In genomic region chr13:113832204-113832603, GRCh38 we compare ENCODE assay signal across 24 cellular contexts. TPM values are rescaled to one million over a fixed set of nuclear protein-coding genes. Genes with fewer than 3 reads are reported as not detected.
DNase-seq lines count a peak whose midpoint lies in the region; ATAC-seq and TF ChIP-seq lines count a peak whose summit lies in the region.
"Had no signal": no experiment of that assay in that cellular context is flagged by ENCODE, and none has a peak within 500 bp of the region (broad histone marks: within the 10 kb centered on the region; RNA-seq: fewer than 3 reads in every experiment).

No MANE protein-coding gene starts in this region.

- intact Hi-C loops in adrenal gland (cut with DNase I): no loop called here

- H3K9ac ChIP-seq in liver (ENCODE audit: low read depth in 1 of 2, low read length in 2 of 2): no peak overlapping the region

- no peak overlapping the region for H3K27ac Mint-ChIP-seq in stimulated activated effector memory CD8-positive, alpha-beta T cell treated with anti-CD3 and anti-CD28 coated beads, Interleukin-12 subunit alpha, Interleukin-12 subunit beta, amount 100 ng/mL, for 72 hours
- H3K27ac Mint-ChIP-seq: activated CD4-positive, alpha-beta T cell treated with anti-CD3 and anti-CD28 coated beads, Interleukin-2, amount 10 ng/mL, durations not matched to agents 7 days and 5 days; nephron progenitor cell; stimulated activated memory B cell treated with anti-CD40 and anti-IgM and Interleukin-4, amounts not matched to agents 10 μg/mL and 1 μg/mL and 100 μg/mL, for 72 hours had no signal

- H3K4me3 Mint-ChIP-seq in stimulated activated effector memory CD8-positive, alpha-beta T cell treated with anti-CD3 and anti-CD28 coated beads, Interleukin-12 subunit alpha, Interleukin-12 subunit beta, amount 100 ng/mL, for 72 hours: no peak overlapping the region
- H3K4me3 Mint-ChIP-seq: activated CD4-positive, alpha-beta T cell treated with anti-CD3 and anti-CD28 coated beads, Interleukin-2, amount 10 ng/mL, durations not matched to agents 7 days and 5 days; activated T-cell treated with anti-CD3 and anti-CD28 coated beads, Interleukin-2, amount 50 U/mL, for 4 hours; nephron progenitor cell; stimulated activated memory B cell treated with anti-CD40 and anti-IgM and Interleukin-4, amounts not matched to agents 10 μg/mL and 1 μg/mL and 100 μg/mL, for 72 hours had no signal

- H3K36me3 Mint-ChIP-seq in stimulated activated effector memory CD8-positive, alpha-beta T cell treated with anti-CD3 and anti-CD28 coated beads, Interleukin-12 subunit alpha, Interleukin-12 subunit beta, amount 100 ng/mL, for 72 hours: no peaks in the 10 kb centered on the region

- no peak for TF ChIP-seq RAD21 in liver (IDR thresholded peaks at IDR 0.05)

- no peak for TF ChIP-seq POLR2A in adrenal gland (IDR thresholded peaks at IDR 0.05)

- DNase-seq in LHCN-M2 (ENCODE audit: low read depth): peak; percentile 52
- DNase-seq in RPMI7951 (ENCODE audit: low read depth): peak; percentile 77
- no peak for DNase-seq in stimulated activated effector memory CD8-positive, alpha-beta T cell treated with anti-CD3 and anti-CD28 coated beads, Interleukin-12 subunit alpha, Interleukin-12 subunit beta, amount 100 ng/mL, for 72 hours (ENCODE audit: low spot score in 2 of 2)
- no peak for DNase-seq in adrenal gland
- DNase-seq: activated CD4-positive, alpha-beta T cell treated with anti-CD3 and anti-CD28 coated beads, Interleukin-2, amount 10 ng/mL, durations not matched to agents 7 days and 5 days; activated T-cell treated with anti-CD3 and anti-CD28 coated beads, Interleukin-2, amount 50 U/mL, for 4 hours; dermis blood vessel endothelial cell; GOT3; hypothalamus; NCI-H1417 treated with DMSO at 0.1 percent for 48 hours; NCI-H2081; NCI-H2227 treated with DMSO at 0.1 percent for 48 hours; nephron progenitor cell; ovary; retina; SHP77 treated with DMSO at 0.1 percent for 48 hours; stimulated activated CD4-positive, alpha-beta T cell treated with anti-CD3 and anti-CD28 coated beads, Interleukin-4, amount 100 ng/mL, for 1 hour had no signal

- TF ChIP-seq CTCF in liver (IDR thresholded peaks at IDR 0.05; ENCODE audit: low read depth, low read length, missing input control) (no peak), adrenal gland (IDR thresholded peaks at IDR 0.05) (no peak)

- H3K4me3 ChIP-seq in liver (ENCODE audit: low read depth in 1 of 3, low read length in 3 of 3) (no peak overlapping the region), adrenal gland (no peak overlapping the region)
- H3K4me3 ChIP-seq: gastroesophageal sphincter, K562, ovary, upper lobe of left lung had no signal

- no peaks in the 10 kb centered on the region for H3K9me3 Mint-ChIP-seq in stimulated activated effector memory CD8-positive, alpha-beta T cell treated with anti-CD3 and anti-CD28 coated beads, Interleukin-12 subunit alpha, Interleukin-12 subunit beta, amount 100 ng/mL, for 72 hours
- H3K9me3 Mint-ChIP-seq: activated CD4-positive, alpha-beta T cell treated with anti-CD3 and anti-CD28 coated beads, Interleukin-2, amount 10 ng/mL, durations not matched to agents 7 days and 5 days; activated T-cell treated with anti-CD3 and anti-CD28 coated beads, Interleukin-2, amount 50 U/mL, for 4 hours; nephron progenitor cell; stimulated activated memory B cell treated with anti-CD40 and anti-IgM and Interleukin-4, amounts not matched to agents 10 μg/mL and 1 μg/mL and 100 μg/mL, for 72 hours had no signal

- H3K4me1 Mint-ChIP-seq in stimulated activated effector memory CD8-positive, alpha-beta T cell treated with anti-CD3 and anti-CD28 coated beads, Interleukin-12 subunit alpha, Interleukin-12 subunit beta, amount 100 ng/mL, for 72 hours: peaks cover 4% of the 10 kb centered on the region

- H3K9me3 ChIP-seq in liver (ENCODE audit: control insufficient read depth in 4 of 4, low read length in 3 of 4): no peaks in the 10 kb centered on the region
- H3K9me3 ChIP-seq in adrenal gland (replicated peaks in 1 of 3): no peaks in the 10 kb centered on the region
- H3K9me3 ChIP-seq: gastroesophageal sphincter, ovary, upper lobe of left lung had no signal

- H3K36me3 ChIP-seq in liver (ENCODE audit: control insufficient read depth in 4 of 4, insufficient read depth in 3 of 4, low read depth in 1 of 4, low read length in 3 of 4) (peaks cover 0 to 6% (median under 1%) of the 10 kb centered on the region in 4 donors), adrenal gland (replicated peaks in 1 of 2) (peaks cover 0 to 15% of the 10 kb centered on the region in 2 donors)
- H3K36me3 ChIP-seq: ovary had no signal

- WGBS in liver: 56% methylated on average over 19 of the region's 19 CpGs
- WGBS in adrenal gland, 4 donors: 69 to 80% (median 77%) methylated on average over 8 to 19 of the region's 19 CpGs; no CpG with 5 or more reads in 1 of the 4 donors

- H3K27me3 ChIP-seq in liver (ENCODE audit: control insufficient read depth in 4 of 4, insufficient read depth in 4 of 4, low read length in 3 of 4) (no peaks in the 10 kb centered on the region), adrenal gland (no peaks in the 10 kb centered on the region)
- H3K27me3 ChIP-seq: gastroesophageal sphincter, ovary, upper lobe of left lung had no signal

- H3K4me1 ChIP-seq in liver (ENCODE audit: control insufficient read depth in 4 of 4, insufficient read depth in 4 of 4, low read length in 3 of 4): peaks cover under 1 to 9% (median 4%) of the 10 kb centered on the region in 4 donors
- H3K4me1 ChIP-seq in adrenal gland (replicated peaks in 1 of 2): peaks cover 5% of the 10 kb centered on the region in 2 donors

- no peak overlapping the region for H3K27ac ChIP-seq in liver (ENCODE audit: low read depth in 1 of 2, low read length in 2 of 2)
- peak overlapping the region in 1 of 5 donors; percentile 29 for H3K27ac ChIP-seq in adrenal gland
- H3K27ac ChIP-seq: ovary, upper lobe of left lung had no signal

- ATAC-seq in stimulated activated effector memory CD8-positive, alpha-beta T cell treated with anti-CD3 and anti-CD28 coated beads, Interleukin-12 subunit alpha, Interleukin-12 subunit beta, amount 100 ng/mL, for 72 hours: peak; percentile 43
- ATAC-seq in GM18868 (IDR thresholded peaks at IDR 0.05; ENCODE audit: unreplicated experiment) (no peak), GM19455 (IDR thresholded peaks at IDR 0.05; ENCODE audit: unreplicated experiment) (no peak)
- ATAC-seq: activated T-cell treated with anti-CD3 and anti-CD28 coated beads, Interleukin-2, amount 50 U/mL, for 4 hours; gastroesophageal sphincter; K562; stimulated activated memory B cell treated with anti-CD40 and anti-IgM and Interleukin-4, amounts not matched to agents 10 μg/mL and 1 μg/mL and 100 μg/mL, for 72 hours had no signal

TF ChIP-seq in liver, 16 proteins besides CTCF, POLR2A, EP300 and RAD21 (continues in another document):
- TF ChIP-seq FOXA2 (IDR thresholded peaks at IDR 0.05): no peak
- TF ChIP-seq MAX (IDR thresholded peaks at IDR 0.05): no peak
- TF ChIP-seq REST (IDR thresholded peaks at IDR 0.05): peak; percentile 53
- TF ChIP-seq YY1 (IDR thresholded peaks at IDR 0.05): no peak
- no peak for TF ChIP-seq SP1 (IDR thresholded peaks at IDR 0.05)
- TF ChIP-seq TAF1 (conservative IDR thresholded peaks at IDR 0.05): no peak
- TF ChIP-seq ATF3 (IDR thresholded peaks at IDR 0.05): no peak
- peak; percentile 41 for TF ChIP-seq FOXA1 (IDR thresholded peaks at IDR 0.05)
- peak in 1 of 2 donors; percentile 97 for TF ChIP-seq RXRA (IDR thresholded peaks at IDR 0.05)
- no peak for TF ChIP-seq GABPA (IDR thresholded peaks at IDR 0.05 in 1 of 2, conservative IDR thresholded peaks at IDR 0.05 in 1 of 2)
- no peak for TF ChIP-seq HNF4G (IDR thresholded peaks at IDR 0.05)
- peak in 1 of 2 donors; percentile 26 for TF ChIP-seq EGR1 (IDR thresholded peaks at IDR 0.05; ENCODE audit: low read depth in 2 of 2)
- TF ChIP-seq HNF4A (conservative IDR thresholded peaks at IDR 0.05): peak; percentile 47 to 100

RNA-seq across cellular contexts. Expression of gene GAS6, which starts 31.7 kb away (rescaled TPM):
- 670 and 703 TPM in 2 replicates for total RNA-seq in LHCN-M2 (2014; rRNA removed)
- polyA plus RNA-seq in LHCN-M2 (2012): 671 TPM
- total RNA-seq in RPMI7951 (2014; rRNA removed; shearing (Covaris generic)): 91.2 and 119 TPM in 2 replicates
- 10 to 100 TPM in 1 of 2 donors, 1 to 10 TPM in 1; 3.2 to 15.1 TPM for total RNA-seq in liver
- polyA plus RNA-seq in liver: 10 to 100 TPM in 1 of 2 donors, 1 to 10 TPM in 1; 2.5 to 30.2 TPM
- total RNA-seq in adrenal gland: 100 to 1,000 TPM in 2 of 8 donors, 10 to 100 TPM in 6; 33.6 to 109 (median 82.9) TPM
- polyA plus RNA-seq in adrenal gland: 10 to 100 TPM in 2 of 3 donors, 1 to 10 TPM in 1; 7.1 to 90.5 (median 90.4) TPM

Comparison
In these comparisons a context has a peak if more than half of its experiments do, and no peak if none do; other contexts are left out.
1. DNase-seq: peak in LHCN-M2 (single experiment) and RPMI7951 (single experiment); none in stimulated activated effector memory CD8-positive, alpha-beta T cell treated with anti-CD3 and anti-CD28 coated beads, Interleukin-12 subunit alpha, Interleukin-12 subunit beta, amount 100 ng/mL, for 72 hours (0 of 2) and adrenal gland (0 of 7).